Comparison of ENCODE assay signal across 14 cellular contexts in the genomic region with DNA sequence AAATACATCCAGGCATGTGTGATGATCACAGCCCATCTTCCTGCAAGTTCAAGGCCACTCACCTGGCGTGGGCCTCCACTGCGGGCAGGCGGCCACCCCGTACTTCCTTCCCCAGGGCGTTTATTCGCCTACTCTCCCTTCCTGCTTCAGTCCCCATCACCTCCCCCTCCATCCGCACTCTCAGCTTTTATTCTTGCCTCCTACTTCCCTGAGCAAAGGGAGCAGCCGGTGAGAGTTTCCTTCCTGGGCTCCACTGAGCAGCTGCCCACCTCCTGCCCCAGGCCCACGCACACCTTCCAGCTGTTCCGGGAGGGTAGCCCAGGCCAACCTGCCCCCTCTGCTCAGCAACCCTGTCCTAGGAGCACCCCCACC. TPM values are rescaled to one million over a fixed set of nuclear protein-coding genes. Genes with fewer than 3 reads are reported as not detected.
DNase-seq lines count a peak whose midpoint lies in the region; ATAC-seq and TF ChIP-seq lines count a peak whose summit lies in the region.
"Had no signal": no experiment of that assay in that cellular context is flagged by ENCODE, and none has a peak within 500 bp of the region (broad histone marks: within the 10 kb centered on the region; RNA-seq: fewer than 3 reads in every experiment).

No MANE protein-coding gene starts in this region.

- peak; percentile 9 for DNase-seq in activated CD4-positive, alpha-beta memory T cell treated with anti-CD3 and anti-CD28 coated beads, Interleukin-2, amount 10 ng/mL, durations not matched to agents 7 days and 5 days
- no peak for DNase-seq in activated CD4-positive, alpha-beta memory T cell treated with anti-CD3 and anti-CD28 coated beads for 36 hours
- DNase-seq in left lobe of liver (ENCODE audit: low spot score) (peak; percentile 35), sciatic nerve (ENCODE audit: low spot score) (peak; percentile 28), occipital lobe (lab: John Stamatoyannopoulos, UW) (no peak)
- no peak for DNase-seq in effector CD8-positive, alpha-beta T cell (lab: John Stamatoyannopoulos, UW)
- DNase-seq: HCEC 1CT, NCI-H1436 treated with DMSO at 0.1 percent for 48 hours had no signal

- CTCF ChIA-PET in activated CD4-positive, alpha-beta memory T cell treated with anti-CD3 and anti-CD28 coated beads, Interleukin-2, amount 10 ng/mL, durations not matched to agents 7 days and 5 days (lab: Charles Lee) = interaction anchor here (0.5 to 1.4 kb wide), 5 partner anchors 9 to 144 kb away, joined by 3 to 4 read pairs (median 3); no protein-coding TSS in a partner anchor
- CTCF ChIA-PET in activated CD4-positive, alpha-beta memory T cell treated with anti-CD3 and anti-CD28 coated beads for 36 hours (lab: Charles Lee) = interaction anchor here (0.7 to 2.5 kb wide), 13 partner anchors 8 to 203 kb away, joined by 3 to 12 read pairs (median 4); no protein-coding TSS in a partner anchor
- CTCF ChIA-PET in HEK293 (lab: Yijun Ruan, JAX) = interaction anchor here (0.5 to 3.4 kb wide), 19 partner anchors 9 to 481 kb away, joined by 3 to 11 read pairs (median 3); no protein-coding TSS in a partner anchor

- POLR2A ChIA-PET in activated CD4-positive, alpha-beta memory T cell treated with anti-CD3 and anti-CD28 coated beads, Interleukin-2, amount 10 ng/mL, durations not matched to agents 7 days and 5 days (lab: Charles Lee) = no interaction called here
- POLR2A ChIA-PET in activated CD4-positive, alpha-beta memory T cell treated with anti-CD3 and anti-CD28 coated beads for 36 hours (lab: Charles Lee) = no interaction called here
- POLR2A ChIA-PET in HEK293 (lab: Yijun Ruan, JAX) = no interaction called here

- intact Hi-C loops in activated CD4-positive, alpha-beta memory T cell treated with anti-CD3 and anti-CD28 coated beads for 36 hours (cut with micrococcal nuclease) = loop anchor here (10.0 kb wide), 1 partner anchor 507 kb away; no protein-coding TSS in a partner anchor
- intact Hi-C loops in sciatic nerve (cut with DNase I) = no loop called here

- H3K4me1 ChIP-seq in HEK293 (ENCODE audit: control insufficient read depth, insufficient read depth, low read length) = no peaks in the 10 kb centered on the region

- TF ChIP-seq CTCF in HEK293 (tag by site-specific recombination; IDR thresholded peaks at IDR 0.05) = no peak

- H3K4me3 Mint-ChIP-seq in activated CD4-positive, alpha-beta memory T cell treated with anti-CD3 and anti-CD28 coated beads, Interleukin-2, amount 10 ng/mL, durations not matched to agents 7 days and 5 days = no peak overlapping the region
- H3K4me3 Mint-ChIP-seq in activated CD4-positive, alpha-beta memory T cell treated with anti-CD3 and anti-CD28 coated beads for 36 hours = no peak overlapping the region
- H3K4me3 Mint-ChIP-seq: IgD-negative memory B cell had no signal

- no peaks in the 10 kb centered on the region for H3K36me3 ChIP-seq in HEK293 (ENCODE audit: control insufficient read depth in 2 of 2, insufficient read depth in 1 of 2, low read length in 2 of 2)

- no peaks in the 10 kb centered on the region for H3K36me3 Mint-ChIP-seq in activated CD4-positive, alpha-beta memory T cell treated with anti-CD3 and anti-CD28 coated beads, Interleukin-2, amount 10 ng/mL, durations not matched to agents 7 days and 5 days (ENCODE audit: low read depth)
- no peaks in the 10 kb centered on the region for H3K36me3 Mint-ChIP-seq in activated CD4-positive, alpha-beta memory T cell treated with anti-CD3 and anti-CD28 coated beads for 36 hours

- no peaks in the 10 kb centered on the region for H3K9me3 ChIP-seq in HEK293 (ENCODE audit: control insufficient read depth, insufficient read depth, low read depth, low read length)

- no peak overlapping the region for H3K27ac ChIP-seq in HEK293 (ENCODE audit: extremely low read depth, low read depth, low read length)
- H3K27ac ChIP-seq: 22Rv1, PC-9 had no signal

- H3K27ac Mint-ChIP-seq in activated CD4-positive, alpha-beta memory T cell treated with anti-CD3 and anti-CD28 coated beads, Interleukin-2, amount 10 ng/mL, durations not matched to agents 7 days and 5 days = no peak overlapping the region
- no peak overlapping the region for H3K27ac Mint-ChIP-seq in activated CD4-positive, alpha-beta memory T cell treated with anti-CD3 and anti-CD28 coated beads for 36 hours

- H3K4me3 ChIP-seq in HEK293 (ENCODE audit: low read depth, low read length) = no peak overlapping the region
- H3K4me3 ChIP-seq: PC-9 had no signal

- peaks cover 14% of the 10 kb centered on the region for H3K4me1 Mint-ChIP-seq in activated CD4-positive, alpha-beta memory T cell treated with anti-CD3 and anti-CD28 coated beads, Interleukin-2, amount 10 ng/mL, durations not matched to agents 7 days and 5 days
- H3K4me1 Mint-ChIP-seq in activated CD4-positive, alpha-beta memory T cell treated with anti-CD3 and anti-CD28 coated beads for 36 hours (ENCODE audit: low read depth) = peaks cover 5% of the 10 kb centered on the region

- no peaks in the 10 kb centered on the region for H3K9me3 Mint-ChIP-seq in activated CD4-positive, alpha-beta memory T cell treated with anti-CD3 and anti-CD28 coated beads, Interleukin-2, amount 10 ng/mL, durations not matched to agents 7 days and 5 days
- no peaks in the 10 kb centered on the region for H3K9me3 Mint-ChIP-seq in activated CD4-positive, alpha-beta memory T cell treated with anti-CD3 and anti-CD28 coated beads for 36 hours

- peaks cover 50% of the 10 kb centered on the region for H3K27me3 Mint-ChIP-seq in activated CD4-positive, alpha-beta memory T cell treated with anti-CD3 and anti-CD28 coated beads, Interleukin-2, amount 10 ng/mL, durations not matched to agents 7 days and 5 days
- H3K27me3 Mint-ChIP-seq in activated CD4-positive, alpha-beta memory T cell treated with anti-CD3 and anti-CD28 coated beads for 36 hours = peaks cover 22% of the 10 kb centered on the region

- ATAC-seq in left lobe of liver = no peak
- no peak for ATAC-seq in sciatic nerve
- ATAC-seq in HG03139 (IDR thresholded peaks at IDR 0.05; ENCODE audit: unreplicated experiment) = no peak

TF ChIP-seq in HEK293, 187 proteins besides CTCF, POLR2A, EP300 and RAD21:
- TF ChIP-seq, protein P1, sequence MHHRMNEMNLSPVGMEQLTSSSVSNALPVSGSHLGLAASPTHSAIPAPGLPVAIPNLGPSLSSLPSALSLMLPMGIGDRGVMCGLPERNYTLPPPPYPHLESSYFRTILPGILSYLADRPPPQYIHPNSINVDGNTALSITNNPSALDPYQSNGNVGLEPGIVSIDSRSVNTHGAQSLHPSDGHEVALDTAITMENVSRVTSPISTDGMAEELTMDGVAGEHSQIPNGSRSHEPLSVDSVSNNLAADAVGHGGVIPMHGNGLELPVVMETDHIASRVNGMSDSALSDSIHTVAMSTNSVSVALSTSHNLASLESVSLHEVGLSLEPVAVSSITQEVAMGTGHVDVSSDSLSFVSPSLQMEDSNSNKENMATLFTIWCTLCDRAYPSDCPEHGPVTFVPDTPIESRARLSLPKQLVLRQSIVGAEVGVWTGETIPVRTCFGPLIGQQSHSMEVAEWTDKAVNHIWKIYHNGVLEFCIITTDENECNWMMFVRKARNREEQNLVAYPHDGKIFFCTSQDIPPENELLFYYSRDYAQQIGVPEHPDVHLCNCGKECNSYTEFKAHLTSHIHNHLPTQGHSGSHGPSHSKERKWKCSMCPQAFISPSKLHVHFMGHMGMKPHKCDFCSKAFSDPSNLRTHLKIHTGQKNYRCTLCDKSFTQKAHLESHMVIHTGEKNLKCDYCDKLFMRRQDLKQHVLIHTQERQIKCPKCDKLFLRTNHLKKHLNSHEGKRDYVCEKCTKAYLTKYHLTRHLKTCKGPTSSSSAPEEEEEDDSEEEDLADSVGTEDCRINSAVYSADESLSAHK (tag by site-specific recombination; IDR thresholded peaks at IDR 0.05) = no peak
- TF ChIP-seq ZNF48 (tag by site-specific recombination; IDR thresholded peaks at IDR 0.05) (no peak), ZNF701 (tag by site-specific recombination; IDR thresholded peaks at IDR 0.05) (no peak), ZNF37A (tag by site-specific recombination; IDR thresholded peaks at IDR 0.05) (no peak), ZNF133 (tag by site-specific recombination; IDR thresholded peaks at IDR 0.05) (no peak), EGR2 (tag by site-specific recombination; IDR thresholded peaks at IDR 0.05; ENCODE audit: low read depth) (peak; percentile 96), ZFHX2 (tag by site-specific recombination; conservative IDR thresholded peaks at IDR 0.05) (peak; percentile 90), GLI4 (tag by site-specific recombination; IDR thresholded peaks at IDR 0.05) (no peak), KLF10 (tag by site-specific recombination; IDR thresholded peaks at IDR 0.05) (no peak)
- TF ChIP-seq, protein P2, sequence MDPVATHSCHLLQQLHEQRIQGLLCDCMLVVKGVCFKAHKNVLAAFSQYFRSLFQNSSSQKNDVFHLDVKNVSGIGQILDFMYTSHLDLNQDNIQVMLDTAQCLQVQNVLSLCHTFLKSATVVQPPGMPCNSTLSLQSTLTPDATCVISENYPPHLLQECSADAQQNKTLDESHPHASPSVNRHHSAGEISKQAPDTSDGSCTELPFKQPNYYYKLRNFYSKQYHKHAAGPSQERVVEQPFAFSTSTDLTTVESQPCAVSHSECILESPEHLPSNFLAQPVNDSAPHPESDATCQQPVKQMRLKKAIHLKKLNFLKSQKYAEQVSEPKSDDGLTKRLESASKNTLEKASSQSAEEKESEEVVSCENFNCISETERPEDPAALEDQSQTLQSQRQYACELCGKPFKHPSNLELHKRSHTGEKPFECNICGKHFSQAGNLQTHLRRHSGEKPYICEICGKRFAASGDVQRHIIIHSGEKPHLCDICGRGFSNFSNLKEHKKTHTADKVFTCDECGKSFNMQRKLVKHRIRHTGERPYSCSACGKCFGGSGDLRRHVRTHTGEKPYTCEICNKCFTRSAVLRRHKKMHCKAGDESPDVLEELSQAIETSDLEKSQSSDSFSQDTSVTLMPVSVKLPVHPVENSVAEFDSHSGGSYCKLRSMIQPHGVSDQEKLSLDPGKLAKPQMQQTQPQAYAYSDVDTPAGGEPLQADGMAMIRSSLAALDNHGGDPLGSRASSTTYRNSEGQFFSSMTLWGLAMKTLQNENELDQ (tag by site-specific recombination; IDR thresholded peaks at IDR 0.05; ENCODE audit: low read depth) = no peak

RNA-seq across cellular contexts. Expression of a gene that starts 4.1 kb away (rescaled TPM):
- under 1 TPM; 0.13 to 0.23 TPM for total RNA-seq in activated CD4-positive, alpha-beta memory T cell treated with anti-CD3 and anti-CD28 coated beads, Interleukin-2, amount 10 ng/mL, durations not matched to agents 7 days and 5 days
- total RNA-seq in activated CD4-positive, alpha-beta memory T cell treated with anti-CD3 and anti-CD28 coated beads for 36 hours = under 1 TPM; 0.19 to 0.21 TPM
- 1.5 TPM for total RNA-seq in left lobe of liver
- total RNA-seq in sciatic nerve = 2.5 TPM
- 2.3 TPM for total RNA-seq in occipital lobe
- total RNA-seq: HT-29, PC-9 had no signal

RNA-seq across cellular contexts. Expression of a gene that starts 43.3 kb away (rescaled TPM):
- total RNA-seq in activated CD4-positive, alpha-beta memory T cell treated with anti-CD3 and anti-CD28 coated beads, Interleukin-2, amount 10 ng/mL, durations not matched to agents 7 days and 5 days = under 1 TPM; 0.08 to 0.10 TPM
- under 1 TPM; 0.29 to 0.38 TPM for total RNA-seq in activated CD4-positive, alpha-beta memory T cell treated with anti-CD3 and anti-CD28 coated beads for 36 hours
- total RNA-seq in left lobe of liver = 0.96 TPM
- total RNA-seq in sciatic nerve = 4.2 TPM
- total RNA-seq in occipital lobe = 6.4 TPM
- total RNA-seq: HT-29 had no signal

Comparison
In these comparisons a context has a peak if more than half of its experiments do, and no peak if none do; other contexts are left out.
1. DNase-seq: peak in activated CD4-positive, alpha-beta memory T cell treated with anti-CD3 and anti-CD28 coated beads, Interleukin-2, amount 10 ng/mL, durations not matched to agents 7 days and 5 days (single experiment), left lobe of liver (single experiment) and sciatic nerve (single experiment); none in activated CD4-positive, alpha-beta memory T cell treated with anti-CD3 and anti-CD28 coated beads for 36 hours (single experiment), effector CD8-positive, alpha-beta T cell (single experiment) and occipital lobe (single experiment).